Comparison of ENCODE assay signal across 19 cellular contexts in genomic region chr1:208024406-208024805, GRCh38.
DNase-seq lines count a peak whose midpoint lies in the region; ATAC-seq and TF ChIP-seq lines count a peak whose summit lies in the region.
"Had no signal": no experiment of that assay in that cellular context is flagged by ENCODE, and none has a peak within 500 bp of the region (broad histone marks: within the 10 kb centered on the region; RNA-seq: fewer than 3 reads in every experiment).

No MANE protein-coding gene starts in this region.

- no peak overlapping the region for H3K9ac ChIP-seq in skeletal muscle tissue (ENCODE audit: low read depth in 1 of 3, low read length in 3 of 3)
- H3K9ac ChIP-seq: SK-N-SH had no signal

- peaks cover 16 to 22% (median 17%) of the 10 kb centered on the region in 3 donors for H3K36me3 ChIP-seq in skeletal muscle tissue (ENCODE audit: control insufficient read depth in 3 of 3, insufficient read depth in 3 of 3, low read length in 3 of 3)

- no peak overlapping the region for H3K4me3 ChIP-seq in skeletal muscle tissue (ENCODE audit: low read length in 3 of 3)
- H3K4me3 ChIP-seq: GM23338 had no signal

- ATAC-seq in SK-N-SH treated with all-trans-retinoic acid at 6 μM for 48 hours: no peak
- ATAC-seq: GM23338 had no signal

- peak overlapping the region; percentile 66 for H3K27ac ChIP-seq in skeletal muscle tissue (ENCODE audit: low read depth, low read length)

- DNase-seq in EH (ENCODE audit: low read depth) (peak; percentile 37), RPMI7951 (ENCODE audit: low read depth) (peak; percentile 83), islet precursor cell (peak; percentile 82), OCI-M2 (lab: John Stamatoyannopoulos, UW; ENCODE audit: unreplicated experiment) (no peak), NCI-H1930 (lab: John Stamatoyannopoulos, UW) (no peak)
- DNase-seq: BE2C, DMS79, HCEC 1CT, KBM-7, NCI-H1105, NCI-H2029 treated with DMSO at 0.1 percent for 48 hours, NCI-H524 treated with DMSO at 0.1 percent for 48 hours, NCI-H82, OCI-M1, SIG-M5, SK-N-SH had no signal

- H3K4me1 ChIP-seq in skeletal muscle tissue (ENCODE audit: control insufficient read depth in 3 of 3, insufficient read depth in 3 of 3, low read length in 3 of 3): peaks cover 27 to 32% (median 30%) of the 10 kb centered on the region in 3 donors
- H3K4me1 ChIP-seq: BE2C had no signal

- no peaks in the 10 kb centered on the region for H3K9me3 ChIP-seq in skeletal muscle tissue (ENCODE audit: control insufficient read depth in 3 of 3, low read length in 3 of 3)
- H3K9me3 ChIP-seq: BE2C, SK-N-SH had no signal

- no peaks in the 10 kb centered on the region for H3K27me3 ChIP-seq in skeletal muscle tissue (ENCODE audit: control insufficient read depth in 3 of 3, insufficient read depth in 3 of 3, low read length in 3 of 3)
- H3K27me3 ChIP-seq: BE2C had no signal

TF ChIP-seq in SK-N-SH treated with all-trans-retinoic acid at 6 μM for 48 hours, 23 proteins besides CTCF, POLR2A, EP300 and RAD21:
- TF ChIP-seq ZC3H10 (CRISPR knock-in tag; IDR thresholded peaks at IDR 0.05) (no peak), TSHZ2 (CRISPR knock-in tag; IDR thresholded peaks at IDR 0.05) (no peak), ZNF70 (CRISPR knock-in tag; IDR thresholded peaks at IDR 0.05) (no peak), CREB5 (CRISPR knock-in tag; IDR thresholded peaks at IDR 0.05; ENCODE audit: low read depth) (no peak), SNAI2 (CRISPR knock-in tag; IDR thresholded peaks at IDR 0.05) (no peak), ZNF565 (CRISPR knock-in tag; conservative IDR thresholded peaks at IDR 0.05; ENCODE audit: low read depth) (no peak), ISL1 (CRISPR knock-in tag; IDR thresholded peaks at IDR 0.05) (no peak), TOX (CRISPR knock-in tag; IDR thresholded peaks at IDR 0.05; ENCODE audit: borderline replicate concordance) (no peak), ZFP30 (CRISPR knock-in tag; IDR thresholded peaks at IDR 0.05) (no peak), CSDC2 (CRISPR knock-in tag; IDR thresholded peaks at IDR 0.05) (no peak), CSRNP3 (CRISPR knock-in tag; IDR thresholded peaks at IDR 0.05) (no peak), BACH2 (CRISPR knock-in tag; IDR thresholded peaks at IDR 0.05; ENCODE audit: borderline replicate concordance) (no peak), ARNTL (CRISPR knock-in tag; IDR thresholded peaks at IDR 0.05; ENCODE audit: borderline replicate concordance, low read depth) (no peak), ZNF8 (CRISPR knock-in tag; IDR thresholded peaks at IDR 0.05) (no peak), GLIS3 (CRISPR knock-in tag; IDR thresholded peaks at IDR 0.05) (no peak), PATZ1 (CRISPR knock-in tag; IDR thresholded peaks at IDR 0.05; ENCODE audit: borderline replicate concordance) (no peak), TCF4 (CRISPR knock-in tag; IDR thresholded peaks at IDR 0.05; ENCODE audit: borderline replicate concordance) (no peak), ZFP3 (CRISPR knock-in tag; IDR thresholded peaks at IDR 0.05) (no peak)

Comparison
In these comparisons a context has a peak if more than half of its experiments do, and no peak if none do; other contexts are left out.
1. DNase-seq: peak in EH (single experiment), RPMI7951 (single experiment) and islet precursor cell (single experiment); none in OCI-M2 (single experiment) and NCI-H1930 (0 of 2).